In genomic region chr20:46324379-46324778, GRCh38 we compare ENCODE assay signal across 21 cellular contexts. TPM values are rescaled to one million over a fixed set of nuclear protein-coding genes. Genes with fewer than 3 reads are reported as not detected.
"Had no signal": no experiment of that assay in that cellular context is flagged by ENCODE, and none has a peak within 500 bp of the region (broad histone marks: within the 10 kb centered on the region; RNA-seq: fewer than 3 reads in every experiment).

No MANE protein-coding gene starts in this region.

- H3K36me3 ChIP-seq: adrenal gland, breast epithelium, Peyer's patch had no signal

- H3K27ac ChIP-seq: adrenal gland, breast epithelium, Peyer's patch had no signal

- H3K4me1 ChIP-seq: adrenal gland, breast epithelium, Peyer's patch had no signal

- ATAC-seq: activated CD4-positive, CD25-positive, alpha-beta regulatory T cell treated with anti-CD3 and anti-CD28 coated beads, Interleukin-2, amount 50 U/mL, for 24 hours; activated CD8-positive, alpha-beta T cell treated with anti-CD3 and anti-CD28 coated beads, Interleukin-2, amount 10 ng/mL, durations not matched to agents 7 days and 5 days had no signal

- H3K4me3 ChIP-seq: adrenal gland, breast epithelium, Peyer's patch had no signal

- DNase-seq: activated CD4-positive, alpha-beta T cell treated with anti-CD3 and anti-CD28 coated beads for 4 hours; activated CD4-positive, alpha-beta T cell treated with anti-CD3 and anti-CD28 coated beads, Interleukin-2, amount 50 U/mL, for 4 hours; activated CD8-positive, alpha-beta memory T cell treated with anti-CD3 and anti-CD28 coated beads, Interleukin-2, amount 50 U/mL, for 48 hours; activated naive CD4-positive, alpha-beta T cell treated with anti-CD3 and anti-CD28 coated beads, Interleukin-2, amount 50 U/mL, for 16 hours; activated naive CD8-positive, alpha-beta T cell treated with anti-CD3 and anti-CD28 coated beads, Interleukin-2, amount 10 ng/mL, durations not matched to agents 7 days and 5 days; activated T-cell treated with anti-CD3 and anti-CD28 coated beads, Interleukin-2, amount 50 U/mL, for 1 hour; anterior cingulate cortex; NCI-H1436 treated with DMSO at 0.1 percent for 48 hours; NCI-H2171; NCI-H2227 treated with DMSO at 0.1 percent for 48 hours; NCI-H446 treated with DMSO at 0.1 percent for 48 hours; NCI-H524 treated with DMSO at 0.1 percent for 48 hours; NCI-H774; NK-92 treated with Interleukin-12 subunit alpha and Interleukin-12 subunit beta, amount 100 ng/mL, for 24 hours; Peyer's patch; SHP77 treated with DMSO at 0.1 percent for 48 hours had no signal

- H3K27me3 ChIP-seq: adrenal gland, Peyer's patch had no signal

- H3K9me3 ChIP-seq: adrenal gland, breast epithelium, Peyer's patch had no signal

RNA-seq across cellular contexts. Expression of gene CDH22, which starts 16.1 kb away (rescaled TPM):
- total RNA-seq: activated CD8-positive, alpha-beta T cell treated with anti-CD3 and anti-CD28 coated beads, Interleukin-2, amount 10 ng/mL, durations not matched to agents 7 days and 5 days; activated naive CD8-positive, alpha-beta T cell treated with anti-CD3 and anti-CD28 coated beads, Interleukin-2, amount 10 ng/mL, durations not matched to agents 7 days and 5 days; Peyer's patch; SK-MEL-5 had no signal
